ENCODE assay signal across 1 cellular context in the genomic region with DNA sequence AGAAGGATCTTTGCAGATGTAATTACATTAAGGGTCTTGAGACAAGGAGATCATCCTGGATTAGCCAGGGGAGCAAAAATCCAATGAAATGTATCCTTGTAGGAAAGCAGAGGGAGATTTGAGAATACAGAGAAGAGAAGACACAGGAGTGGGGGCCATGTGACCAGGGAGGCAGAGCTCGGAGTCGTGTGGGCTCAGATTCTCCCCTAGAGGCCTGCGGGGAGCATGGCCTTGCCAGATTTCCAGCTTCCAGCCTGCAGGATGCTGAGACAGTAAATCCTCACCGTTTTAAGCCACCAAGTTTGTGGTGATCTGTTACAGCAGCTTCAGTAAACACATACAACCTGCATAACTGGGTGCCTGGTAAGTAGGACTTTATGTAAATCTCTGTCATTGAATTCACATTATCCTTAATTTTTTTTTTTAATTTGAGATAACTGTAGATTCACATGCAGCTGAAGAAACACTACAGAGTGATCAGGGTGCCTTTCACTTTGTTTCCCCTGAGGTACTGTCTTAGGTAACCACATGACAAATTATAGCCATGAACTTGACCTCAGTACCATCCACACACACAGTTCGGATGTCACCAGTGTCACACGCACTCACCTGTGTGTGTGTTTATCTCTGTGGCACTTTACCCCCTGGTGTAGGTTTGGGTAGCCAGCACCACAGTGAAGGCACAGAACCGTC.
TF ChIP-seq lines count a peak whose summit lies in the region.

No MANE protein-coding gene starts in this region.

TF ChIP-seq in A549, 52 proteins besides CTCF, POLR2A, EP300 and RAD21 (continued from another document):
- TF ChIP-seq, protein P1, sequence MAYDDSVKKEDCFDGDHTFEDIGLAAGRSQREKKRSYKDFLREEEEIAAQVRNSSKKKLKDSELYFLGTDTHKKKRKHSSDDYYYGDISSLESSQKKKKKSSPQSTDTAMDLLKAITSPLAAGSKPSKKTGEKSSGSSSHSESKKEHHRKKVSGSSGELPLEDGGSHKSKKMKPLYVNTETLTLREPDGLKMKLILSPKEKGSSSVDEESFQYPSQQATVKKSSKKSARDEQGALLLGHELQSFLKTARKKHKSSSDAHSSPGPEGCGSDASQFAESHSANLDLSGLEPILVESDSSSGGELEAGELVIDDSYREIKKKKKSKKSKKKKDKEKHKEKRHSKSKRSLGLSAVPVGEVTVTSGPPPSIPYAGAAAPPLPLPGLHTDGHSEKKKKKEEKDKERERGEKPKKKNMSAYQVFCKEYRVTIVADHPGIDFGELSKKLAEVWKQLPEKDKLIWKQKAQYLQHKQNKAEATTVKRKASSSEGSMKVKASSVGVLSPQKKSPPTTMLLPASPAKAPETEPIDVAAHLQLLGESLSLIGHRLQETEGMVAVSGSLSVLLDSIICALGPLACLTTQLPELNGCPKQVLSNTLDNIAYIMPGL (CRISPR knock-in tag; IDR thresholded peaks at IDR 0.05; ENCODE audit: borderline replicate concordance) = no peak
- TF ChIP-seq, protein P2, sequence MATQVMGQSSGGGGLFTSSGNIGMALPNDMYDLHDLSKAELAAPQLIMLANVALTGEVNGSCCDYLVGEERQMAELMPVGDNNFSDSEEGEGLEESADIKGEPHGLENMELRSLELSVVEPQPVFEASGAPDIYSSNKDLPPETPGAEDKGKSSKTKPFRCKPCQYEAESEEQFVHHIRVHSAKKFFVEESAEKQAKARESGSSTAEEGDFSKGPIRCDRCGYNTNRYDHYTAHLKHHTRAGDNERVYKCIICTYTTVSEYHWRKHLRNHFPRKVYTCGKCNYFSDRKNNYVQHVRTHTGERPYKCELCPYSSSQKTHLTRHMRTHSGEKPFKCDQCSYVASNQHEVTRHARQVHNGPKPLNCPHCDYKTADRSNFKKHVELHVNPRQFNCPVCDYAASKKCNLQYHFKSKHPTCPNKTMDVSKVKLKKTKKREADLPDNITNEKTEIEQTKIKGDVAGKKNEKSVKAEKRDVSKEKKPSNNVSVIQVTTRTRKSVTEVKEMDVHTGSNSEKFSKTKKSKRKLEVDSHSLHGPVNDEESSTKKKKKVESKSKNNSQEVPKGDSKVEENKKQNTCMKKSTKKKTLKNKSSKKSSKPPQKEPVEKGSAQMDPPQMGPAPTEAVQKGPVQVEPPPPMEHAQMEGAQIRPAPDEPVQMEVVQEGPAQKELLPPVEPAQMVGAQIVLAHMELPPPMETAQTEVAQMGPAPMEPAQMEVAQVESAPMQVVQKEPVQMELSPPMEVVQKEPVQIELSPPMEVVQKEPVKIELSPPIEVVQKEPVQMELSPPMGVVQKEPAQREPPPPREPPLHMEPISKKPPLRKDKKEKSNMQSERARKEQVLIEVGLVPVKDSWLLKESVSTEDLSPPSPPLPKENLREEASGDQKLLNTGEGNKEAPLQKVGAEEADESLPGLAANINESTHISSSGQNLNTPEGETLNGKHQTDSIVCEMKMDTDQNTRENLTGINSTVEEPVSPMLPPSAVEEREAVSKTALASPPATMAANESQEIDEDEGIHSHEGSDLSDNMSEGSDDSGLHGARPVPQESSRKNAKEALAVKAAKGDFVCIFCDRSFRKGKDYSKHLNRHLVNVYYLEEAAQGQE (IDR thresholded peaks at IDR 0.05) = no peak
- no peak for TF ChIP-seq FOXS1 (CRISPR knock-in tag; IDR thresholded peaks at IDR 0.05)
TF ChIP-seq in A549: peak in this region for 0.
